In the genomic region with DNA sequence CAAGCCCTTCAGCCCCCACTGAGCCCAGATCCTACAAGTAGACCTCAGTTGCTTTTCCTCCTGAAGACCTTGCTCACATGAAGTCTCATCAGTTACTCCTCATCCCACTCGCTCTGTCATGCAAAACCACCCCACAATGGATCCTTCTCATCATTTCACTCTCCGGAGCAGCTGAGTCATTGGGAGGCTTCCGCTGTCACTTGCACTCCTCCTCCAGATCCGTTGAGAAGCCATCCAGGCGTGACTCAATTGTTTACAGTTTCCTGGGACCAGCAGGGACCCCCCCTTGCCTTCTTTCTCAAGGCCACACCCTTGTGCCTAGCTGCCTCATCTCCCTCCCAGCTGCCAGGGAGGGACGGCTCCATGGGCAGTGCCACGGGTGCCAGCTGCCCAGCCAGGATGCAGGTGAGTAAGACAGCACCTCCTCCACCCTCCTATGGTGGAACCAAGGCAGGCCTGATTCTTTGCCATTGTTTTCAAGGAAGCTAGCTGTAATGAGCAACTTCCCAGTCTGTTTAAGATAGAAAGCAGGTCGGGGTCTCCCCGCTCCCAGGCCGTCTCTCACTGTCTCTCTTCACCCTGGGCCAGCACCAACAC, we compare ENCODE assay signal across 9 cellular contexts. TPM values are rescaled to one million over a fixed set of nuclear protein-coding genes. Genes with fewer than 3 reads are reported as not detected.
DNase-seq lines count a peak whose midpoint lies in the region; ATAC-seq and TF ChIP-seq lines count a peak whose summit lies in the region.
"Had no signal": no experiment of that assay in that cellular context is flagged by ENCODE, and none has a peak within 500 bp of the region (broad histone marks: within the 10 kb centered on the region; RNA-seq: fewer than 3 reads in every experiment).

No MANE protein-coding gene starts in this region.

- H3K36me3 ChIP-seq in BLaER1 treated with 17β-estradiol and CSF1 and Interleukin-3, amounts not matched to agents 10 nM and 100 nM, result no peaks in the 10 kb centered on the region
- H3K36me3 ChIP-seq in HUES6 (ENCODE audit: control insufficient read depth, insufficient read depth, low read length), result no peaks in the 10 kb centered on the region
- H3K36me3 ChIP-seq in esophagus muscularis mucosa, result no peaks in the 10 kb centered on the region
- no peaks in the 10 kb centered on the region for H3K36me3 ChIP-seq in CD8-positive, alpha-beta memory T cell (ENCODE audit: insufficient read depth, low read length)

- no peak for TF ChIP-seq POLR2A in esophagus muscularis mucosa (IDR thresholded peaks at IDR 0.05; ENCODE audit: low read depth)

- CTCF ChIA-PET in CD8-positive, alpha-beta memory T cell (lab: Charles Lee), result interaction anchor here (1.9 to 13.8 kb wide), 2 partner anchors 15 to 77 kb away, joined by 7 to 129 read pairs; partner anchors contain the start of gene GPR55

- peak; percentile 21 to 45 for ATAC-seq in activated CD4-positive, CD25-positive, alpha-beta regulatory T cell treated with anti-CD3 and anti-CD28 coated beads, Interleukin-2, amount 50 U/mL, for 24 hours
- ATAC-seq in HG03457 (IDR thresholded peaks at IDR 0.05; ENCODE audit: unreplicated experiment), result no peak

- peaks cover 3 to 44% (median 4%) of the 10 kb centered on the region in 3 donors for H3K36me3 Mint-ChIP-seq in CD8-positive, alpha-beta memory T cell

- no peaks in the 10 kb centered on the region for H4K20me1 ChIP-seq in BLaER1 treated with 17β-estradiol and CSF1 and Interleukin-3, amounts not matched to agents 10 nM and 100 nM

- peaks cover 54 to 90% (median 72%) of the 10 kb centered on the region in 10 experiments for H3K4me1 ChIP-seq in BLaER1 treated with 17β-estradiol and CSF1 and Interleukin-3, amounts not matched to agents 10 nM and 100 nM
- peaks cover 43% of the 10 kb centered on the region for H3K4me1 ChIP-seq in HUES6 (ENCODE audit: control insufficient read depth, insufficient read depth, low read length)
- peaks cover 0 to 5% (median 0%) of the 10 kb centered on the region in 4 donors for H3K4me1 ChIP-seq in esophagus muscularis mucosa
- peaks cover 18% of the 10 kb centered on the region for H3K4me1 ChIP-seq in CD8-positive, alpha-beta memory T cell (ENCODE audit: insufficient read depth, low read length)

- POLR2A ChIA-PET in CD8-positive, alpha-beta memory T cell (lab: Charles Lee), result no interaction called here

- no peak for TF ChIP-seq EP300 in esophagus muscularis mucosa (IDR thresholded peaks at IDR 0.05)

- H3K27ac Mint-ChIP-seq in CD8-positive, alpha-beta memory T cell, result peak overlapping the region in 4 of 8 donors; percentile 39 to 88 (median 52)

- TF ChIP-seq CTCF in esophagus muscularis mucosa (IDR thresholded peaks at IDR 0.05), result no peak

- H3K9me3 ChIP-seq in BLaER1 treated with 17β-estradiol and CSF1 and Interleukin-3, amounts not matched to agents 10 nM and 100 nM (replicated peaks in 1 of 11), result peaks cover 0 to 7% (median 0%) of the 10 kb centered on the region in 11 experiments; a peak in 2 of 22 replicates
- H3K9me3 ChIP-seq in HUES6 (ENCODE audit: control insufficient read depth, insufficient read depth, low read depth, low read length) (no peaks in the 10 kb centered on the region), esophagus muscularis mucosa (no peaks in the 10 kb centered on the region)
- H3K9me3 ChIP-seq in CD8-positive, alpha-beta memory T cell (ENCODE audit: low read length), result no peaks in the 10 kb centered on the region

- H3K9me3 Mint-ChIP-seq in CD8-positive, alpha-beta memory T cell, result no peaks in the 10 kb centered on the region

- peaks cover 0 to 7% of the 10 kb centered on the region in 2 donors for H3K27me3 Mint-ChIP-seq in CD8-positive, alpha-beta memory T cell

- H3K27ac ChIP-seq in BLaER1 treated with 17β-estradiol and CSF1 and Interleukin-3, amounts not matched to agents 10 nM and 100 nM, result peak overlapping the region in 9 of 11 experiments; percentile 79 to 95 (median 86); a peak in 19 of 22 replicates
- H3K27ac ChIP-seq in HUES6 (ENCODE audit: low read depth, low read length), result no peak overlapping the region; the same call in 1 of the 2 replicates
- H3K27ac ChIP-seq in esophagus muscularis mucosa (replicated peaks in 1 of 4), result peak overlapping the region in 3 of 4 donors; percentile 7 to 20 (median 20)
- no peak overlapping the region for H3K27ac ChIP-seq in CD8-positive, alpha-beta memory T cell (ENCODE audit: low read depth, low read length)

- peak overlapping the region in 1 of 7 donors; percentile 10 for H3K4me3 Mint-ChIP-seq in CD8-positive, alpha-beta memory T cell

- H3K4me3 ChIP-seq in BLaER1 treated with 17β-estradiol and CSF1 and Interleukin-3, amounts not matched to agents 10 nM and 100 nM, result peak overlapping the region in 9 of 10 experiments; percentile 1 to 69 (median 54); a peak in 15 of 20 replicates
- peak overlapping the region; percentile 17; the same call in 1 of the 2 replicates for H3K4me3 ChIP-seq in HUES6 (ENCODE audit: low read depth, low read length)
- H3K4me3 ChIP-seq in esophagus muscularis mucosa, result peak overlapping the region in 3 of 4 donors; percentile 20 to 43 (median 22)
- H3K4me3 ChIP-seq in CD8-positive, alpha-beta memory T cell (ENCODE audit: low read length), result no peak overlapping the region

- peak overlapping the region in 9 of 11 experiments; percentile 55 to 77 (median 72); a peak in 18 of 22 replicates for H3K9ac ChIP-seq in BLaER1 treated with 17β-estradiol and CSF1 and Interleukin-3, amounts not matched to agents 10 nM and 100 nM
- no peak overlapping the region for H3K9ac ChIP-seq in HUES6 (ENCODE audit: low read length)

- peak overlapping the region; percentile 86 to 98 (median 95) for H3K4me2 ChIP-seq in BLaER1 treated with 17β-estradiol and CSF1 and Interleukin-3, amounts not matched to agents 10 nM and 100 nM

- DNase-seq in esophagus muscularis mucosa (ENCODE audit: extremely low spot score), result no peak
- peak; percentile 44 for DNase-seq in stimulated activated CD4-positive, alpha-beta T cell treated with anti-CD3 and anti-CD28 coated beads, Interleukin-2, amount 100 ng/mL, for 4 hours (ENCODE audit: low read depth)
- DNase-seq in NCI-H146 (lab: John Stamatoyannopoulos, UW), result no peak
- no peak for DNase-seq in CD8-positive, alpha-beta memory T cell

- 54% methylated on average over 10 of the region's 10 CpGs for WGBS in esophagus muscularis mucosa

- peaks cover 25 to 69% (median 59%) of the 10 kb centered on the region in 3 donors for H3K4me1 Mint-ChIP-seq in CD8-positive, alpha-beta memory T cell

- no peaks in the 10 kb centered on the region for H3K27me3 ChIP-seq in BLaER1 treated with 17β-estradiol and CSF1 and Interleukin-3, amounts not matched to agents 10 nM and 100 nM
- H3K27me3 ChIP-seq in HUES6 (ENCODE audit: control insufficient read depth, insufficient read depth, low read length) (no peaks in the 10 kb centered on the region), esophagus muscularis mucosa (no peaks in the 10 kb centered on the region)
- no peaks in the 10 kb centered on the region for H3K27me3 ChIP-seq in CD8-positive, alpha-beta memory T cell (ENCODE audit: insufficient read depth, low read length, poor library complexity, severe bottlenecking)

- intact Hi-C loops in esophagus muscularis mucosa (cut with DNase I), result no loop called here

RNA-seq across cellular contexts. Expression of gene GPR55, which starts 16.3 kb away (rescaled TPM):
- under 1 TPM in 2 of 4 donors, not detected in 2; 0.29 to 0.42 TPM for total RNA-seq in esophagus muscularis mucosa
- total RNA-seq in CD8-positive, alpha-beta memory T cell, result 10 to 100 TPM; 11.1 to 11.6 TPM
- 3.5 TPM for polyA plus RNA-seq in CD8-positive, alpha-beta memory T cell
- total RNA-seq: endothelial cell of umbilical vein had no signal
- polyA plus RNA-seq: endothelial cell of umbilical vein had no signal

RNA-seq across cellular contexts. Expression of gene ITM2C, which starts 44.0 kb away (rescaled TPM):
- 100 to 1,000 TPM in 2 of 4 donors, 10 to 100 TPM in 2; 84.0 to 145 (median 101) TPM for total RNA-seq in esophagus muscularis mucosa
- 10 to 100 TPM; 56.1 to 58.6 TPM for total RNA-seq in CD8-positive, alpha-beta memory T cell
- 50.1 TPM for polyA plus RNA-seq in CD8-positive, alpha-beta memory T cell

Comparison
In these comparisons a context has a peak if more than half of its experiments do, and no peak if none do; other contexts are left out.
1. H3K27ac ChIP-seq: peak in BLaER1 treated with 17β-estradiol and CSF1 and Interleukin-3, amounts not matched to agents 10 nM and 100 nM (9 of 11) and esophagus muscularis mucosa (3 of 4); none in HUES6 (single experiment) and CD8-positive, alpha-beta memory T cell (single experiment).
2. RNA of gene GPR55, which starts 16.3 kb away (total RNA-seq): 11.1 to 11.6 TPM in CD8-positive, alpha-beta memory T cell; 0.29 to 0.42 TPM in esophagus muscularis mucosa; every median in the first group is over 4 times any median in the second.